ENCODE assay signal across 13 cellular contexts in genomic region chr14:32381869-32382268, GRCh38.
"Had no signal": no experiment of that assay in that cellular context is flagged by ENCODE, and none has a peak within 500 bp of the region (broad histone marks: within the 10 kb centered on the region; RNA-seq: fewer than 3 reads in every experiment).

No MANE protein-coding gene starts in this region.

- H3K27ac ChIP-seq: colonic mucosa, neural progenitor cell, ovary, tibial nerve had no signal

- H3K4me2 ChIP-seq: neural progenitor cell had no signal

- H3K9me3 ChIP-seq: colonic mucosa, ovary, tibial nerve had no signal

- H3K4me3 Mint-ChIP-seq: activated naive CD8-positive, alpha-beta T cell treated with anti-CD3 and anti-CD28 coated beads, Interleukin-2, amount 50 U/mL, for 24 hours; mesothelial cell of epicardium; neural progenitor cell; stimulated activated naive CD8-positive, alpha-beta T cell treated with anti-CD3 and anti-CD28 coated beads, Interleukin-15, Interleukin-2, amounts not matched to agents 100 ng/mL and 50 ng/mL, for 24 hours had no signal

- H3K27me3 Mint-ChIP-seq: activated naive CD8-positive, alpha-beta T cell treated with anti-CD3 and anti-CD28 coated beads, Interleukin-2, amount 50 U/mL, for 24 hours; stimulated activated naive CD8-positive, alpha-beta T cell treated with anti-CD3 and anti-CD28 coated beads, Interleukin-15, Interleukin-2, amounts not matched to agents 100 ng/mL and 50 ng/mL, for 24 hours had no signal

- H3K27ac Mint-ChIP-seq: activated naive CD8-positive, alpha-beta T cell treated with anti-CD3 and anti-CD28 coated beads, Interleukin-2, amount 50 U/mL, for 24 hours; mesothelial cell of epicardium; neural progenitor cell; stimulated activated naive CD8-positive, alpha-beta T cell treated with anti-CD3 and anti-CD28 coated beads, Interleukin-15, Interleukin-2, amounts not matched to agents 100 ng/mL and 50 ng/mL, for 24 hours had no signal

- H3K9ac ChIP-seq: neural progenitor cell had no signal

- H3K9me3 Mint-ChIP-seq: activated naive CD8-positive, alpha-beta T cell treated with anti-CD3 and anti-CD28 coated beads, Interleukin-2, amount 50 U/mL, for 24 hours; neural progenitor cell; stimulated activated naive CD8-positive, alpha-beta T cell treated with anti-CD3 and anti-CD28 coated beads, Interleukin-15, Interleukin-2, amounts not matched to agents 100 ng/mL and 50 ng/mL, for 24 hours had no signal

- DNase-seq: activated CD4-positive, alpha-beta T cell treated with anti-CD3 and anti-CD28 coated beads, Interleukin-2, amount 50 U/mL, for 4 hours; activated naive CD8-positive, alpha-beta T cell treated with anti-CD3 and anti-CD28 coated beads, Interleukin-2, amount 50 U/mL, for 24 hours; activated T-cell treated with anti-CD3 and anti-CD28 coated beads, Interleukin-2, amount 50 U/mL, for 48 hours; colonic mucosa; effector CD4-positive, alpha-beta T cell; kidney glomerular epithelial cell; ovary; stimulated activated CD4-positive, alpha-beta T cell treated with anti-CD3 and anti-CD28 coated beads, Interleukin-4, amount 100 ng/mL, for 1 hour; stimulated activated CD8-positive, alpha-beta memory T cell treated with anti-CD3 and anti-CD28 coated beads, Interleukin-4, amount 100 ng/mL, for 48 hours had no signal

- H3K4me3 ChIP-seq: colonic mucosa, neural progenitor cell, ovary, tibial nerve had no signal

- H3K36me3 Mint-ChIP-seq: mesothelial cell of epicardium, neural progenitor cell had no signal

- H2AFZ ChIP-seq: neural progenitor cell had no signal

- ATAC-seq: activated naive CD8-positive, alpha-beta T cell treated with anti-CD3 and anti-CD28 coated beads, Interleukin-2, amount 50 U/mL, for 24 hours had no signal

- H3K27me3 ChIP-seq: colonic mucosa, neural progenitor cell, ovary, tibial nerve had no signal

- H3K4me1 ChIP-seq: colonic mucosa, neural progenitor cell, tibial nerve had no signal

- H3K36me3 ChIP-seq: colonic mucosa, neural progenitor cell, ovary, tibial nerve had no signal
